Comparison of ENCODE assay signal across 8 cellular contexts in the genomic region with DNA sequence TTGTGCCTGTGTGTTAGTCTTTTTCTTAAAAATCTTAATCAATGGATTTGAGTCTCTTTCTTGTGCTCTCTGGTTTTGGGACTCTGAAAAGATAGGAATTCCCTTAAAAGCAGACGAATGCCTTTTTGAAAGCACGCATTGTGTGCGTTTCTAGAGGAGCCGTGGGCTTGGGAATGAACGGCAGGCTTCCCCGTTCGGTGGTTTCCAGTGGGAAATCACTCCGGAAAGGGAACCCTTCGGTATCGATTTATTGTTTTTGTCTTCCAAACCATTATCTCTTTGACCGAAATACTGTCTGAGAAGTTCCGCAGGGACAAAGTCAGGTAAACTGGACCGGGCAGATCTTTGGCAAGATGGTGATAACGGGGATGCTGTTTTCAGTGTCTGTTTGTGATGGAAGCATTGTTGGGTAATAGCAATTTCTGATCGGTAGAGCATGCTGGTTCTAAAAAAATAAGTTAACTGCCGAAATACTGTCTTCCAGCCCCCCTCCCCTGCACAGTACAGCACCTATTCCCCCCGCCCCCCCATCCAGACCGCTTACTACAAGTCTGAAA. TPM values are rescaled to one million over a fixed set of nuclear protein-coding genes. Genes with fewer than 3 reads are reported as not detected.
DNase-seq lines count a peak whose midpoint lies in the region; ATAC-seq, FAIRE-seq and TF ChIP-seq lines count a peak whose summit lies in the region.

No MANE protein-coding gene starts in this region.

- POLR2A ChIA-PET in A549 (lab: Yijun Ruan, JAX) = no interaction called here

- no peak for TF ChIP-seq POLR2A in A549 (IDR thresholded peaks at IDR 0.05; ENCODE audit: low read length)

- TF ChIP-seq RAD21 in A549 (conservative IDR thresholded peaks at IDR 0.05 in 1 of 2, IDR thresholded peaks at IDR 0.05 in 1 of 2) = no peak

- TF ChIP-seq CTCF in A549 (IDR thresholded peaks at IDR 0.05) = no peak
- TF ChIP-seq CTCF in thoracic aorta (IDR thresholded peaks at IDR 0.05) = no peak

- H3K4me3 ChIP-seq in A549 = peak overlapping the region; percentile 69
- H3K4me3 ChIP-seq in thoracic aorta = peak overlapping the region; percentile 79

- peaks cover 33% of the 10 kb centered on the region for H3K27me3 Mint-ChIP-seq in activated naive CD8-positive, alpha-beta T cell treated with anti-CD3 and anti-CD28 coated beads, Interleukin-2, amount 50 U/mL, for 24 hours

- peak overlapping the region; percentile 89 for H3K4me2 ChIP-seq in A549

- no peaks in the 10 kb centered on the region for H3K27me3 ChIP-seq in layer of hippocampus (ENCODE audit: control insufficient read depth, insufficient read depth, low read length)
- H3K27me3 ChIP-seq in thoracic aorta (replicated peaks; ENCODE audit: insufficient read depth) = no peaks in the 10 kb centered on the region

- no peaks in the 10 kb centered on the region for H3K4me1 ChIP-seq in A549
- peaks cover 4 to 24% of the 10 kb centered on the region in 2 donors for H3K4me1 ChIP-seq in thoracic aorta (ENCODE audit: control insufficient read depth in 1 of 2, low read depth in 2 of 2)

- no peak for FAIRE-seq in A549 (lab: Jason Lieb, UNC)
- FAIRE-seq in GM19239 (lab: Jason Lieb, UNC) = peak; percentile 90

- H3K4me1 Mint-ChIP-seq in activated naive CD8-positive, alpha-beta T cell treated with anti-CD3 and anti-CD28 coated beads, Interleukin-2, amount 50 U/mL, for 24 hours = peaks cover 12% of the 10 kb centered on the region

- H3K27ac ChIP-seq in A549 (peak overlapping the region in 1 of 2 experiments; percentile 92; a peak in 3 of 6 replicates), layer of hippocampus (ENCODE audit: low read depth, low read length) (peak overlapping the region; percentile 21), thoracic aorta (peak overlapping the region; percentile 78)

- H3K36me3 Mint-ChIP-seq in activated naive CD8-positive, alpha-beta T cell treated with anti-CD3 and anti-CD28 coated beads, Interleukin-2, amount 50 U/mL, for 24 hours (ENCODE audit: low read depth) = no peaks in the 10 kb centered on the region

- H3K9me3 Mint-ChIP-seq in activated naive CD8-positive, alpha-beta T cell treated with anti-CD3 and anti-CD28 coated beads, Interleukin-2, amount 50 U/mL, for 24 hours = no peaks in the 10 kb centered on the region

- WGBS in A549 (ENCODE audit: missing lambda C conversion rate) = 25% methylated on average over 18 of the region's 18 CpGs

- ATAC-seq in A549 (no peak), thoracic aorta (ENCODE audit: insufficient number of reproducible peaks, low FRiP score, low read depth) (no peak), GM18861 (IDR thresholded peaks at IDR 0.05; ENCODE audit: unreplicated experiment) (no peak)
- no peak for ATAC-seq in activated naive CD8-positive, alpha-beta T cell treated with anti-CD3 and anti-CD28 coated beads, Interleukin-2, amount 50 U/mL, for 24 hours

- CTCF ChIA-PET in A549 (lab: Yijun Ruan, JAX) = no interaction called here

- TF ChIP-seq EP300 in A549 (IDR thresholded peaks at IDR 0.05) = no peak

- H3K36me3 ChIP-seq in thoracic aorta = no peaks in the 10 kb centered on the region

- H3K27ac Mint-ChIP-seq in activated naive CD8-positive, alpha-beta T cell treated with anti-CD3 and anti-CD28 coated beads, Interleukin-2, amount 50 U/mL, for 24 hours = peak overlapping the region; percentile 70

- H3K9me3 ChIP-seq in A549 = no peaks in the 10 kb centered on the region
- no peaks in the 10 kb centered on the region for H3K9me3 ChIP-seq in thoracic aorta

- H3K4me3 Mint-ChIP-seq in activated naive CD8-positive, alpha-beta T cell treated with anti-CD3 and anti-CD28 coated beads, Interleukin-2, amount 50 U/mL, for 24 hours = no peak overlapping the region

- DNase-seq in A549 (ENCODE audit: low read depth in 1 of 2, low spot score in 1 of 2) (peak in 1 of 2 experiments; percentile 8), GM19239 (ENCODE audit: insufficient read length, low spot score) (peak; percentile 10), thoracic aorta (ENCODE audit: low spot score) (no peak), kidney tubule cell (ENCODE audit: low spot score) (no peak), CD1c-positive myeloid dendritic cell (ENCODE audit: extremely low spot score) (no peak)
- DNase-seq in activated naive CD8-positive, alpha-beta T cell treated with anti-CD3 and anti-CD28 coated beads, Interleukin-2, amount 50 U/mL, for 24 hours = no peak

TF ChIP-seq in A549, 52 proteins besides CTCF, POLR2A, EP300 and RAD21:
- no peak for TF ChIP-seq HDAC2 (IDR thresholded peaks at IDR 0.05)
- no peak for TF ChIP-seq TP53 (CRISPR knock-in tag; IDR thresholded peaks at IDR 0.05)
- no peak for TF ChIP-seq ESRRA (IDR thresholded peaks at IDR 0.05; ENCODE audit: borderline replicate concordance, low read length)
- TF ChIP-seq KDM5A (IDR thresholded peaks at IDR 0.05) = no peak
- no peak for TF ChIP-seq EHMT2 (IDR thresholded peaks at IDR 0.05; ENCODE audit: low read depth)
- no peak for TF ChIP-seq CHD4 (IDR thresholded peaks at IDR 0.05; ENCODE audit: borderline replicate concordance)
- no peak; the same call in 2 of the 3 replicates for TF ChIP-seq SMC3 (IDR thresholded peaks at IDR 0.05)
- no peak for TF ChIP-seq E2F6 (IDR thresholded peaks at IDR 0.05; ENCODE audit: borderline replicate concordance, low read depth)
- TF ChIP-seq, protein P1, sequence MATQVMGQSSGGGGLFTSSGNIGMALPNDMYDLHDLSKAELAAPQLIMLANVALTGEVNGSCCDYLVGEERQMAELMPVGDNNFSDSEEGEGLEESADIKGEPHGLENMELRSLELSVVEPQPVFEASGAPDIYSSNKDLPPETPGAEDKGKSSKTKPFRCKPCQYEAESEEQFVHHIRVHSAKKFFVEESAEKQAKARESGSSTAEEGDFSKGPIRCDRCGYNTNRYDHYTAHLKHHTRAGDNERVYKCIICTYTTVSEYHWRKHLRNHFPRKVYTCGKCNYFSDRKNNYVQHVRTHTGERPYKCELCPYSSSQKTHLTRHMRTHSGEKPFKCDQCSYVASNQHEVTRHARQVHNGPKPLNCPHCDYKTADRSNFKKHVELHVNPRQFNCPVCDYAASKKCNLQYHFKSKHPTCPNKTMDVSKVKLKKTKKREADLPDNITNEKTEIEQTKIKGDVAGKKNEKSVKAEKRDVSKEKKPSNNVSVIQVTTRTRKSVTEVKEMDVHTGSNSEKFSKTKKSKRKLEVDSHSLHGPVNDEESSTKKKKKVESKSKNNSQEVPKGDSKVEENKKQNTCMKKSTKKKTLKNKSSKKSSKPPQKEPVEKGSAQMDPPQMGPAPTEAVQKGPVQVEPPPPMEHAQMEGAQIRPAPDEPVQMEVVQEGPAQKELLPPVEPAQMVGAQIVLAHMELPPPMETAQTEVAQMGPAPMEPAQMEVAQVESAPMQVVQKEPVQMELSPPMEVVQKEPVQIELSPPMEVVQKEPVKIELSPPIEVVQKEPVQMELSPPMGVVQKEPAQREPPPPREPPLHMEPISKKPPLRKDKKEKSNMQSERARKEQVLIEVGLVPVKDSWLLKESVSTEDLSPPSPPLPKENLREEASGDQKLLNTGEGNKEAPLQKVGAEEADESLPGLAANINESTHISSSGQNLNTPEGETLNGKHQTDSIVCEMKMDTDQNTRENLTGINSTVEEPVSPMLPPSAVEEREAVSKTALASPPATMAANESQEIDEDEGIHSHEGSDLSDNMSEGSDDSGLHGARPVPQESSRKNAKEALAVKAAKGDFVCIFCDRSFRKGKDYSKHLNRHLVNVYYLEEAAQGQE (IDR thresholded peaks at IDR 0.05) = no peak
- no peak for TF ChIP-seq FOSB (CRISPR knock-in tag; IDR thresholded peaks at IDR 0.05)
- no peak for TF ChIP-seq CBX2 (IDR thresholded peaks at IDR 0.05; ENCODE audit: borderline replicate concordance, low read depth)
- TF ChIP-seq RARB (CRISPR knock-in tag; IDR thresholded peaks at IDR 0.05) = no peak
- no peak for TF ChIP-seq NFE2L2 (conservative IDR thresholded peaks at IDR 0.05; ENCODE audit: low read length)

RNA-seq across cellular contexts. Expression of gene SETBP1, which starts 0.4 kb away (rescaled TPM):
- polyA plus RNA-seq in A549 (2011; rRNA removed) = 1.9 and 2.2 TPM in 2 replicates
- polyA plus RNA-seq in A549 (2012; cell fraction: cytosol; rRNA removed) = 0.40 and 0.44 TPM in 2 replicates
- 0.31 and 0.75 TPM in 2 replicates for polyA plus RNA-seq in A549 (2012; cell fraction: nucleus; rRNA removed)
- 0.43 to 0.54 TPM (median 0.50 TPM) in 3 replicates for polyA plus RNA-seq in A549 (2017; fragmentation: RNase III; extraction: RNeasy Plus Mini Kit Qiagen cat#74134 plus additional on column Dnase treatment)
- polyA minus RNA-seq in A549 (2011; rRNA and poly(A)+ RNA removed) = 4.5 and 4.8 TPM in 2 replicates
- 10 to 100 TPM; 39.3 to 50.2 TPM for total RNA-seq in thoracic aorta
